Comparison of ENCODE assay signal across 27 cellular contexts in genomic region chr3:160883373-160883772, GRCh38.
A peak's percentile ranks its signal among the peaks of the same experiment; 100 is the strongest.
DNase-seq lines count a peak whose midpoint lies in the region; ATAC-seq, FAIRE-seq and TF ChIP-seq lines count a peak whose summit lies in the region.
"Had no signal": no experiment of that assay in that cellular context is flagged by ENCODE, and none has a peak within 500 bp of the region (broad histone marks: within the 10 kb centered on the region; RNA-seq: fewer than 3 reads in every experiment).

No MANE protein-coding gene starts in this region.

- no peak for ATAC-seq in GM21526 (IDR thresholded peaks at IDR 0.05; ENCODE audit: low FRiP score, unreplicated experiment)
- ATAC-seq: HepG2 had no signal

- H3K27me3 Mint-ChIP-seq in astrocyte (ENCODE audit: low read depth, unreplicated experiment) (no peaks in the 10 kb centered on the region), osteocyte (ENCODE audit: unreplicated experiment) (no peaks in the 10 kb centered on the region)
- H3K27me3 Mint-ChIP-seq: CD4-positive, alpha-beta memory T cell had no signal

- H3K36me3 ChIP-seq in H7 (replicated peaks; ENCODE audit: control insufficient read depth, insufficient read depth, low read length) (no peaks in the 10 kb centered on the region), astrocyte (ENCODE audit: insufficient read depth, low read length) (no peaks in the 10 kb centered on the region)
- H3K36me3 ChIP-seq: MG63 had no signal

- H3K9me3 Mint-ChIP-seq in astrocyte (ENCODE audit: unreplicated experiment) = peaks cover 4% of the 10 kb centered on the region
- H3K9me3 Mint-ChIP-seq in osteocyte (ENCODE audit: unreplicated experiment) = peaks cover 5% of the 10 kb centered on the region

- H3K4me1 Mint-ChIP-seq in astrocyte (ENCODE audit: low read depth, unreplicated experiment) (peaks cover 14% of the 10 kb centered on the region), osteocyte (ENCODE audit: unreplicated experiment) (peaks cover 16% of the 10 kb centered on the region)
- H3K4me1 Mint-ChIP-seq: CD4-positive, alpha-beta memory T cell had no signal

- no peaks in the 10 kb centered on the region for H4K20me1 ChIP-seq in astrocyte (ENCODE audit: insufficient read depth, low read length)

- no peaks in the 10 kb centered on the region for H3K36me3 Mint-ChIP-seq in astrocyte (ENCODE audit: low read depth, unreplicated experiment)
- H3K36me3 Mint-ChIP-seq in osteocyte (ENCODE audit: unreplicated experiment) = no peaks in the 10 kb centered on the region

- no peaks in the 10 kb centered on the region for H3K27me3 ChIP-seq in H7 (ENCODE audit: control insufficient read depth, insufficient read depth, low read length)
- no peaks in the 10 kb centered on the region for H3K27me3 ChIP-seq in astrocyte (ENCODE audit: insufficient read depth, low read length)

- H3K27ac ChIP-seq in astrocyte (ENCODE audit: low read depth, low read length) = no peak overlapping the region
- H3K27ac ChIP-seq: A549, GM23248 had no signal

- no peak for FAIRE-seq in astrocyte (lab: Jason Lieb, UNC)
- FAIRE-seq: GM19239, HepG2 had no signal

- H3K27ac Mint-ChIP-seq in astrocyte (ENCODE audit: unreplicated experiment) (peak overlapping the region; percentile 11), osteocyte (ENCODE audit: unreplicated experiment) (no peak overlapping the region)
- H3K27ac Mint-ChIP-seq: CD4-positive, alpha-beta memory T cell; T-helper 1 cell treated with Interleukin-12 subunit alpha and Interleukin-12 subunit beta and Interleukin-4 antibody, amounts not matched to agents 30 μg/mL and 1 μg/mL, for 36 hours had no signal

- no peak overlapping the region for H3K4me3 ChIP-seq in H7 (ENCODE audit: insufficient read depth, low read depth, low read length)
- H3K4me3 ChIP-seq in astrocyte (ENCODE audit: insufficient read depth, low read depth, low read length) = no peak overlapping the region
- H3K4me3 ChIP-seq: A549, GM23248, MG63 had no signal

- H3K4me2 ChIP-seq in astrocyte (ENCODE audit: low read length) = no peak overlapping the region
- H3K4me2 ChIP-seq: A549, SK-N-SH had no signal

- H3K4me3 Mint-ChIP-seq in astrocyte (ENCODE audit: unreplicated experiment) = no peak overlapping the region
- no peak overlapping the region for H3K4me3 Mint-ChIP-seq in osteocyte (ENCODE audit: unreplicated experiment)
- H3K4me3 Mint-ChIP-seq: CD4-positive, alpha-beta memory T cell; T-helper 1 cell treated with Interleukin-12 subunit alpha and Interleukin-12 subunit beta and Interleukin-4 antibody, amounts not matched to agents 30 μg/mL and 1 μg/mL, for 36 hours had no signal

- peaks cover 4% of the 10 kb centered on the region for H3K4me1 ChIP-seq in astrocyte (ENCODE audit: insufficient read depth, low read length)
- H3K4me1 ChIP-seq: A549, Caco-2 had no signal

- no peaks in the 10 kb centered on the region for H3K79me2 ChIP-seq in astrocyte (ENCODE audit: insufficient read depth, low read length)

- DNase-seq in H7 = peak; percentile 11
- peak; percentile 58 for DNase-seq in HT1080 (ENCODE audit: low read depth)
- DNase-seq in astrocyte (ENCODE audit: low read depth) = no peak
- peak; percentile 30 for DNase-seq in putamen (ENCODE audit: low spot score)
- no peak for DNase-seq in osteocyte (ENCODE audit: extremely low spot score, unreplicated experiment)
- no peak for DNase-seq in stimulated activated naive CD4-positive, alpha-beta T cell treated with Interleukin-2 at 50 U/mL for 16 hours (lab: John Stamatoyannopoulos, UW)
- DNase-seq: AML-193; C1 segment of cervical spinal cord; Caco-2; CD4-positive, alpha-beta memory T cell; DND-41; GM23248; HCEC 1CT; MG63; NCI-H1105 treated with DMSO at 0.1 percent for 48 hours; NCI-H146; NCI-H2029; NCI-H446 treated with DMSO at 0.1 percent for 48 hours; NCI-H526 treated with DMSO at 0.1 percent for 48 hours; SIG-M5; SK-N-SH; SW 1271 had no signal

- no peaks in the 10 kb centered on the region for H3K9me3 ChIP-seq in astrocyte (ENCODE audit: insufficient read depth, low read depth, low read length)
- H3K9me3 ChIP-seq: A549, Caco-2, MG63, SK-N-SH had no signal

- TF ChIP-seq CTCF in astrocyte (IDR thresholded peaks at IDR 0.05; ENCODE audit: insufficient read depth, low read depth, low read length) (no peak), osteocyte (IDR thresholded peaks at IDR 0.05) (no peak)

- no peak overlapping the region for H3K9ac ChIP-seq in astrocyte (ENCODE audit: low read length)
- H3K9ac ChIP-seq: GM23248, SK-N-SH had no signal

- H2AFZ ChIP-seq in astrocyte (ENCODE audit: low read depth, low read length) = no peak overlapping the region
- H2AFZ ChIP-seq: GM23248 had no signal

Comparison
In these comparisons a context has a peak if more than half of its experiments do, and no peak if none do; other contexts are left out.
1. DNase-seq: peak in H7 (single experiment), HT1080 (single experiment) and putamen (single experiment); none in astrocyte (single experiment), osteocyte (single experiment) and stimulated activated naive CD4-positive, alpha-beta T cell treated with Interleukin-2 at 50 U/mL for 16 hours (single experiment).